In genomic region chr13:109704771-109705628, GRCh38 we compare ENCODE assay signal across 9 cellular contexts.
DNase-seq lines count a peak whose midpoint lies in the region; ATAC-seq and TF ChIP-seq lines count a peak whose summit lies in the region.
"Had no signal": no experiment of that assay in that cellular context is flagged by ENCODE, and none has a peak within 500 bp of the region (broad histone marks: within the 10 kb centered on the region; RNA-seq: fewer than 3 reads in every experiment).

No MANE protein-coding gene starts in this region.

- no peaks in the 10 kb centered on the region for H3K4me1 ChIP-seq in adipocyte (ENCODE audit: control insufficient read depth, insufficient read depth, low read length)
- no peaks in the 10 kb centered on the region for H3K4me1 ChIP-seq in tibial nerve

- no peak for TF ChIP-seq CTCF in tibial nerve (IDR thresholded peaks at IDR 0.05)

- H3K9me3 ChIP-seq in adipocyte (ENCODE audit: control insufficient read depth, low read length) (peaks cover 8% of the 10 kb centered on the region), tibial nerve (no peaks in the 10 kb centered on the region)

- no peak for ATAC-seq in GM19395 (IDR thresholded peaks at IDR 0.05; ENCODE audit: unreplicated experiment)

- H3K4me3 ChIP-seq in adipocyte (ENCODE audit: low read length) (no peak overlapping the region), tibial nerve (no peak overlapping the region)

- H3K36me3 ChIP-seq in adipocyte (ENCODE audit: control insufficient read depth, insufficient read depth, low read length, severe bottlenecking) (no peaks in the 10 kb centered on the region), tibial nerve (no peaks in the 10 kb centered on the region)

- no peak for TF ChIP-seq POLR2A in tibial nerve (IDR thresholded peaks at IDR 0.05)

- peak; percentile 66 for DNase-seq in NCI-H748 (lab: John Stamatoyannopoulos, UW; ENCODE audit: unreplicated experiment)
- DNase-seq in NCI-H748 treated with DMSO at 0.1 percent for 48 hours (lab: John Stamatoyannopoulos, UW), result no peak
- DNase-seq in adipocyte (ENCODE audit: low read depth), result peak; percentile 41
- peak; percentile 33 for DNase-seq in iris pigment epithelial cell (ENCODE audit: low read depth)
- DNase-seq in tibial nerve (ENCODE audit: low spot score in 2 of 2), result peak in 1 of 2 donors; percentile 53
- no peak for DNase-seq in activated CD4-positive, alpha-beta T cell treated with anti-CD3 and anti-CD28 coated beads for 1 hour
- no peak for DNase-seq in effector CD8-positive, alpha-beta T cell (lab: John Stamatoyannopoulos, UW)
- DNase-seq: NK-92 treated with Interleukin-12 subunit alpha and Interleukin-12 subunit beta, amount 100 ng/mL, for 24 hours had no signal

- no peak overlapping the region for H3K9ac ChIP-seq in adipocyte (ENCODE audit: low read length)

- TF ChIP-seq EP300 in tibial nerve (IDR thresholded peaks at IDR 0.05), result peak; percentile 9 to 13

- WGBS in tibial nerve, 2 donors, result 74 to 78% methylated on average over 22 of the region's 22 CpGs

- peak overlapping the region in 3 of 4 donors; percentile 26 to 62 (median 38) for H3K27ac ChIP-seq in tibial nerve

- H3K27me3 ChIP-seq in adipocyte (replicated peaks; ENCODE audit: control insufficient read depth, insufficient read depth, low read length), result peaks cover 2% of the 10 kb centered on the region
- H3K27me3 ChIP-seq in tibial nerve, result no peaks in the 10 kb centered on the region

Comparison
In these comparisons a context has a peak if more than half of its experiments do, and no peak if none do; other contexts are left out.
1. DNase-seq: peak in NCI-H748 (single experiment), adipocyte (single experiment) and iris pigment epithelial cell (single experiment); none in NCI-H748 treated with DMSO at 0.1 percent for 48 hours (single experiment), activated CD4-positive, alpha-beta T cell treated with anti-CD3 and anti-CD28 coated beads for 1 hour (single experiment) and effector CD8-positive, alpha-beta T cell (single experiment).